ENCODE assay signal across 14 cellular contexts in the genomic region with DNA sequence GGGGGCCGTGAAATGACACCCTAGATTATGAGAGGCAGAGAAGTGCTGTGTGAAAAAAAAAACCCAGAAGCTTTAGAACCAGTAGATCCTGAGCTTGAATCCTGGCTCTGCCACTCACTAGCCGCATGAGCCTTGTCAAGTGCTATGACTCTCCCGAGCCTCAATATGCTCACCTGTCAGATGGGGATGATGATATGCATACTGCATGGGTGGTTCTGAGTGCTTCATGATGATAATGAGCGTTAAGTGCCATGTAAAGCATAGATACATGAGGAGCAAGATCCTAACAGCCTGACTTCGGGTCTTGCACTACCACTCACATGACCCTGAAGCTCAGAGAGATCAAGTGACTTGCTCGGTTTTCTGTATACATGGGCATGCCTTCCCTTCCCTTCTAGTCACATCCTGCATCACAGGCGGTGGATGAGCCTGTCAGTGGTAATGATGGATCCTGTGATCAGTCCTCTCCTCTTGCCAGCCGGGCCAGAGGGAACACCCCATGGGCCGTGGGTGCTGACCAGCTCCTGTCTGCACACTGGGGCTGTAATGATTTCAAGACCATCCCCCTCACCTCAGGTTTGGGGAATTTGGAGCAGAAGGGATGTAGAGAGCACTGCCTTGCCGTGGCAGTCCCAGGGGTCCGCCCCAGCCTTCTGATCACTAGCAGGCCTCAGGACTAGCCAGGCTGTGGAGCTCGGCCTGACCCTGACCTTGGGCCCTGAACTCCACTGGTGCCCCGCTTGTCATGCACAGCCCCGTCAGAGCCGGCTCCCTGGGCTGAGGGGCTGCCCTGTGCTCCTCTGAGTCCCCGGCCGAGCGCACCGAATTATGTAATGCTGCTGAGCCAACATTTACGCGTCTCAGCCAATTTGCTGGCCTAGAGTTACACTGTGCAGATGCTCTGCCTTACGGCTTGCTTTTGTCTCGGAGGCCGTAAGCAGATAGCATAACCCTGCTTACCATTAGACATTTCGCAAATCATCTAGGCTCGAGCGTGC.
A peak's percentile ranks its signal among the peaks of the same experiment; 100 is the strongest.
DNase-seq lines count a peak whose midpoint lies in the region; ATAC-seq and TF ChIP-seq lines count a peak whose summit lies in the region.
"Had no signal": no experiment of that assay in that cellular context is flagged by ENCODE, and none has a peak within 500 bp of the region (broad histone marks: within the 10 kb centered on the region; RNA-seq: fewer than 3 reads in every experiment).

No MANE protein-coding gene starts in this region.

- TF ChIP-seq CTCF in BE2C (IDR thresholded peaks at IDR 0.05; ENCODE audit: low read depth, low read length) (no peak), heart right ventricle (IDR thresholded peaks at IDR 0.05) (no peak)

- H3K27me3 ChIP-seq in BE2C: no peaks in the 10 kb centered on the region
- no peaks in the 10 kb centered on the region for H3K27me3 ChIP-seq in heart right ventricle
- H3K27me3 ChIP-seq: right lobe of liver had no signal

- intact Hi-C loops in heart right ventricle (cut with DNase I) (loop anchor here in 1 of 10 donors (10.0 kb wide), 1 partner anchor 181 kb away; no protein-coding TSS in a partner anchor), posterior vena cava (cut with DNase I) (no loop called here)

- H3K4me3 ChIP-seq in BE2C (ENCODE audit: low read depth, low read length) (no peak overlapping the region; the same call in 1 of the 2 replicates), heart right ventricle (no peak overlapping the region)
- H3K4me3 ChIP-seq: cardiac muscle cell, lung, right lobe of liver had no signal

- peak; percentile 90 for DNase-seq in BE2C
- DNase-seq in activated CD8-positive, alpha-beta memory T cell treated with anti-CD3 and anti-CD28 coated beads, Interleukin-2, amount 10 ng/mL, durations not matched to agents 7 days and 5 days: peak; percentile 29
- peak in 1 of 2 donors; percentile 50 for DNase-seq in heart right ventricle
- peak; percentile 83 for DNase-seq in posterior vena cava (ENCODE audit: low spot score)
- no peak for DNase-seq in activated CD4-positive, alpha-beta T cell treated with anti-CD3 and anti-CD28 coated beads, Interleukin-2, amount 50 U/mL, for 1 hour
- DNase-seq: NCI-H1105 treated with DMSO at 0.1 percent for 48 hours; NK-92 treated with Interleukin-12 subunit alpha and Interleukin-12 subunit beta, amount 100 ng/mL, for 24 hours; T-helper 2 cell had no signal

- H3K27ac ChIP-seq in heart right ventricle: peak overlapping the region; percentile 50 to 84 (median 71)
- H3K27ac ChIP-seq: cardiac muscle cell, right lobe of liver had no signal

- no peaks in the 10 kb centered on the region for H3K27me3 Mint-ChIP-seq in activated CD8-positive, alpha-beta memory T cell treated with anti-CD3 and anti-CD28 coated beads, Interleukin-2, amount 10 ng/mL, durations not matched to agents 7 days and 5 days

- no peaks in the 10 kb centered on the region for H3K36me3 Mint-ChIP-seq in activated CD8-positive, alpha-beta memory T cell treated with anti-CD3 and anti-CD28 coated beads, Interleukin-2, amount 10 ng/mL, durations not matched to agents 7 days and 5 days

- H3K9me3 Mint-ChIP-seq in activated CD8-positive, alpha-beta memory T cell treated with anti-CD3 and anti-CD28 coated beads, Interleukin-2, amount 10 ng/mL, durations not matched to agents 7 days and 5 days (ENCODE audit: low read depth): no peaks in the 10 kb centered on the region

- no peaks in the 10 kb centered on the region for H3K4me1 Mint-ChIP-seq in activated CD8-positive, alpha-beta memory T cell treated with anti-CD3 and anti-CD28 coated beads, Interleukin-2, amount 10 ng/mL, durations not matched to agents 7 days and 5 days

- H3K36me3 ChIP-seq in BE2C (no peaks in the 10 kb centered on the region), heart right ventricle (no peaks in the 10 kb centered on the region)
- H3K36me3 ChIP-seq: cardiac muscle cell, right lobe of liver had no signal

- H3K27ac Mint-ChIP-seq in activated CD8-positive, alpha-beta memory T cell treated with anti-CD3 and anti-CD28 coated beads, Interleukin-2, amount 10 ng/mL, durations not matched to agents 7 days and 5 days: no peak overlapping the region

- no peaks in the 10 kb centered on the region for H3K9me3 ChIP-seq in BE2C
- H3K9me3 ChIP-seq in heart right ventricle: no peaks in the 10 kb centered on the region
- H3K9me3 ChIP-seq: right lobe of liver had no signal

- no peak overlapping the region for H3K4me3 Mint-ChIP-seq in activated CD8-positive, alpha-beta memory T cell treated with anti-CD3 and anti-CD28 coated beads, Interleukin-2, amount 10 ng/mL, durations not matched to agents 7 days and 5 days

- no peak for ATAC-seq in activated CD8-positive, alpha-beta memory T cell treated with anti-CD3 and anti-CD28 coated beads, Interleukin-2, amount 10 ng/mL, durations not matched to agents 7 days and 5 days
- ATAC-seq in heart right ventricle: peak; percentile 40 to 81 (median 66)
- no peak for ATAC-seq in HG03135 (IDR thresholded peaks at IDR 0.05; ENCODE audit: unreplicated experiment)
- no peak for ATAC-seq in HG02938 (IDR thresholded peaks at IDR 0.05; ENCODE audit: unreplicated experiment)
- ATAC-seq in GM21529 (IDR thresholded peaks at IDR 0.05; ENCODE audit: unreplicated experiment): no peak

- H3K4me1 ChIP-seq in BE2C (peaks cover 48% of the 10 kb centered on the region), heart right ventricle (peaks cover 0 to 68% (median 39%) of the 10 kb centered on the region in 9 donors)

- 72 to 75% methylated on average over 27 of the region's 27 CpGs for WGBS in heart right ventricle, 2 donors

- CTCF ChIA-PET in activated CD8-positive, alpha-beta memory T cell treated with anti-CD3 and anti-CD28 coated beads, Interleukin-2, amount 10 ng/mL, durations not matched to agents 7 days and 5 days (lab: Charles Lee): no interaction called here

Comparison
In these comparisons a context has a peak if more than half of its experiments do, and no peak if none do; other contexts are left out.
1. ATAC-seq: peak in heart right ventricle (8 of 8); none in activated CD8-positive, alpha-beta memory T cell treated with anti-CD3 and anti-CD28 coated beads, Interleukin-2, amount 10 ng/mL, durations not matched to agents 7 days and 5 days (single experiment), HG03135 (single experiment), HG02938 (single experiment) and GM21529 (single experiment).